Comparison of ENCODE assay signal across 1 cellular context in genomic region chr15:87671289-87671688, GRCh38.
TF ChIP-seq lines count a peak whose summit lies in the region.

No MANE protein-coding gene starts in this region.

TF ChIP-seq in K562, 482 proteins besides CTCF, POLR2A, EP300 and RAD21 (continued from another document and continues in another):
- 0 out of 4 replicates have a peak, but pooled peaks of 1 of the 2 experiments have one; percentile 46 for TF ChIP-seq ZNF318 (IDR thresholded peaks at IDR 0.05; ENCODE audit: borderline replicate concordance in 1 of 2, low read depth in 1 of 2)
- TF ChIP-seq MTA1 (IDR thresholded peaks at IDR 0.05; ENCODE audit: borderline replicate concordance): 0 out of 2 replicates have a peak, but pooled peaks have one; percentile 50
- no peak for TF ChIP-seq ZNF764 (CRISPR knock-in tag; IDR thresholded peaks at IDR 0.05; ENCODE audit: low read depth)
- TF ChIP-seq VEZF1 (CRISPR knock-in tag; IDR thresholded peaks at IDR 0.05): peak; percentile 40; the same call in 1 of the 2 replicates
- TF ChIP-seq ZNF41 (CRISPR knock-in tag; conservative IDR thresholded peaks at IDR 0.05): peak; percentile 67; the same call in 1 of the 2 replicates
- peak; percentile 92 for TF ChIP-seq ZNF589 (CRISPR knock-in tag; IDR thresholded peaks at IDR 0.05; ENCODE audit: low read depth)
- no peak for TF ChIP-seq ZNF830 (CRISPR knock-in tag; IDR thresholded peaks at IDR 0.05)
- TF ChIP-seq TRIM28 (IDR thresholded peaks at IDR 0.05): 0 out of 2 replicates have a peak, but pooled peaks have one; percentile 30
- no peak for TF ChIP-seq ZNF407 (IDR thresholded peaks at IDR 0.05; ENCODE audit: low read depth)
- TF ChIP-seq ZNF217 (CRISPR knock-in tag; IDR thresholded peaks at IDR 0.05): no peak
- TF ChIP-seq ZNF124 (CRISPR knock-in tag; IDR thresholded peaks at IDR 0.05): no peak
- TF ChIP-seq GATA2 (CRISPR knock-in tag; IDR thresholded peaks at IDR 0.05): peak; percentile 90
- TF ChIP-seq RBM14 (IDR thresholded peaks at IDR 0.05; ENCODE audit: borderline replicate concordance, insufficient read depth, low read depth, low read length): no peak
- TF ChIP-seq CTBP1 (IDR thresholded peaks at IDR 0.05; ENCODE audit: borderline replicate concordance): peak; percentile 80
- TF ChIP-seq NONO (IDR thresholded peaks at IDR 0.05; ENCODE audit: low read depth in 2 of 2, low read length in 1 of 2): peak in 1 of 2 experiments; percentile 49; a peak in 1 of 4 replicates
- no peak for TF ChIP-seq ZFP1 (CRISPR knock-in tag; IDR thresholded peaks at IDR 0.05)
- peak; percentile 84 for TF ChIP-seq CXXC5 (CRISPR knock-in tag; IDR thresholded peaks at IDR 0.05)
- TF ChIP-seq POLR2G (IDR thresholded peaks at IDR 0.05; ENCODE audit: low read depth, low read length): no peak
- TF ChIP-seq PHF20 (IDR thresholded peaks at IDR 0.05; ENCODE audit: partially characterized antibody): no peak
- no peak for TF ChIP-seq RBM34 (IDR thresholded peaks at IDR 0.05; ENCODE audit: borderline replicate concordance, insufficient read depth, low read length)
- TF ChIP-seq SMARCE1 (IDR thresholded peaks at IDR 0.05): peak; percentile 85
- TF ChIP-seq ZSCAN32 (CRISPR knock-in tag; IDR thresholded peaks at IDR 0.05): no peak
- peak; percentile 87 for TF ChIP-seq ELF4 (CRISPR knock-in tag; IDR thresholded peaks at IDR 0.05)
- TF ChIP-seq CBFA2T3 (IDR thresholded peaks at IDR 0.05): peak; percentile 99
- TF ChIP-seq SAFB (IDR thresholded peaks at IDR 0.05; ENCODE audit: borderline replicate concordance, low read depth, low read length): no peak
- peak; percentile 32 to 33; a peak in 1 of 4 replicates for TF ChIP-seq FOXK2 (conservative IDR thresholded peaks at IDR 0.05 in 1 of 2, IDR thresholded peaks at IDR 0.05 in 1 of 2; ENCODE audit: low read depth in 2 of 2)
- no peak for TF ChIP-seq U2AF2 (optimal IDR thresholded peaks at IDR 0.05; ENCODE audit: low read depth, low read length)
- peak; percentile 98 for TF ChIP-seq HES1 (IDR thresholded peaks at IDR 0.05; ENCODE audit: low read depth)
- TF ChIP-seq BRD4 (IDR thresholded peaks at IDR 0.05): no peak
- no peak for TF ChIP-seq THAP12 (CRISPR knock-in tag; IDR thresholded peaks at IDR 0.05)
- TF ChIP-seq MECOM (CRISPR knock-in tag; IDR thresholded peaks at IDR 0.05): peak; percentile 48; the same call in 1 of the 2 replicates
- TF ChIP-seq ZHX1 (conservative IDR thresholded peaks at IDR 0.05; ENCODE audit: low read length): no peak
- TF ChIP-seq SREBF1 (IDR thresholded peaks at IDR 0.05; ENCODE audit: borderline replicate concordance, low read depth, low read length): no peak
- no peak for TF ChIP-seq POU5F1 (IDR thresholded peaks at IDR 0.05; ENCODE audit: borderline replicate concordance, low read depth, low read length, partially characterized antibody)
- TF ChIP-seq ARID2 (IDR thresholded peaks at IDR 0.05): no peak
